ENCODE assay signal across 8 cellular contexts in genomic region chr1:154219511-154219910, GRCh38. TPM values are rescaled to one million over a fixed set of nuclear protein-coding genes. Genes with fewer than 3 reads are reported as not detected.
DNase-seq lines count a peak whose midpoint lies in the region; ATAC-seq and TF ChIP-seq lines count a peak whose summit lies in the region.

No MANE protein-coding gene starts in this region.

- H3K4me1 Mint-ChIP-seq in T-helper 1 cell treated with Interleukin-12 subunit alpha and Interleukin-12 subunit beta and Interleukin-4 antibody, amounts not matched to agents 30 μg/mL and 1 μg/mL, for 36 hours (ENCODE audit: low read depth): peaks cover 48% of the 10 kb centered on the region
- peaks cover 63% of the 10 kb centered on the region for H3K4me1 Mint-ChIP-seq in neural crest cell

- H3K4me3 Mint-ChIP-seq in T-helper 1 cell treated with Interleukin-12 subunit alpha and Interleukin-12 subunit beta and Interleukin-4 antibody, amounts not matched to agents 30 μg/mL and 1 μg/mL, for 36 hours: peak overlapping the region; percentile 96
- peak overlapping the region; percentile 96 for H3K4me3 Mint-ChIP-seq in neural crest cell

- peak overlapping the region; percentile 91 for H3K27ac ChIP-seq in epithelial cell of prostate

- peak overlapping the region; percentile 98 for H3K27ac Mint-ChIP-seq in T-helper 1 cell treated with Interleukin-12 subunit alpha and Interleukin-12 subunit beta and Interleukin-4 antibody, amounts not matched to agents 30 μg/mL and 1 μg/mL, for 36 hours
- peak overlapping the region; percentile 99 for H3K27ac Mint-ChIP-seq in neural crest cell (ENCODE audit: unreplicated experiment)

- H3K9me3 Mint-ChIP-seq in T-helper 1 cell treated with Interleukin-12 subunit alpha and Interleukin-12 subunit beta and Interleukin-4 antibody, amounts not matched to agents 30 μg/mL and 1 μg/mL, for 36 hours: peaks cover 5% of the 10 kb centered on the region
- no peaks in the 10 kb centered on the region for H3K9me3 Mint-ChIP-seq in neural crest cell

- in situ Hi-C loops in GM13976 (cut with MboI; ENCODE audit: low sequenced_read_pairs, unreplicated experiment): no loop called here

- no peak for DNase-seq in T-helper 1 cell
- peak; percentile 26 for DNase-seq in RPMI7951 (ENCODE audit: low read depth)
- DNase-seq in epithelial cell of prostate (ENCODE audit: low read depth, low spot score): no peak
- no peak for DNase-seq in neural crest cell (ENCODE audit: low read depth, low spot score)
- DNase-seq in HuH-7.5 (ENCODE audit: low spot score): no peak
- DNase-seq in GM13976 (ENCODE audit: low spot score): no peak

- peaks cover 47% of the 10 kb centered on the region for H3K36me3 Mint-ChIP-seq in T-helper 1 cell treated with Interleukin-12 subunit alpha and Interleukin-12 subunit beta and Interleukin-4 antibody, amounts not matched to agents 30 μg/mL and 1 μg/mL, for 36 hours (ENCODE audit: low read depth)
- H3K36me3 Mint-ChIP-seq in neural crest cell (ENCODE audit: low read depth): peaks cover 24% of the 10 kb centered on the region

- H3K27me3 Mint-ChIP-seq in T-helper 1 cell treated with Interleukin-12 subunit alpha and Interleukin-12 subunit beta and Interleukin-4 antibody, amounts not matched to agents 30 μg/mL and 1 μg/mL, for 36 hours (ENCODE audit: low read depth): no peaks in the 10 kb centered on the region
- H3K27me3 Mint-ChIP-seq in neural crest cell (ENCODE audit: low read depth): no peaks in the 10 kb centered on the region

- no peak for ATAC-seq in GM18511 (IDR thresholded peaks at IDR 0.05; ENCODE audit: unreplicated experiment)

- no peak for TF ChIP-seq CTCF in neural crest cell (conservative IDR thresholded peaks at IDR 0.05)
- no peak for TF ChIP-seq CTCF in GM13976 (IDR thresholded peaks at IDR 0.05; ENCODE audit: borderline replicate concordance, control extremely low read depth, extremely low read depth, insufficient read depth, missing control alignments)

RNA-seq across cellular contexts. Expression of gene UBAP2L, which starts 1.2 kb away (rescaled TPM):
- 52.8 and 73.8 TPM in 2 replicates for total RNA-seq in RPMI7951 (2014; rRNA removed; shearing (Covaris generic))
- 256 and 258 TPM in 2 replicates for total RNA-seq in neural crest cell

RNA-seq across cellular contexts. Expression of gene CFAP141, which starts 13.4 kb away (rescaled TPM):
- total RNA-seq in RPMI7951 (2014; rRNA removed; shearing (Covaris generic)): not detected in 2 replicates
- not detected in 2 replicates for total RNA-seq in neural crest cell

RNA-seq across cellular contexts. Expression of gene TPM3, which starts 27.6 kb away (rescaled TPM):
- total RNA-seq in RPMI7951 (2014; rRNA removed; shearing (Covaris generic)): 499 and 606 TPM in 2 replicates
- total RNA-seq in neural crest cell: 364 and 373 TPM in 2 replicates

RNA-seq across cellular contexts. Expression of gene HAX1, which starts 52.9 kb away (rescaled TPM):
- total RNA-seq in RPMI7951 (2014; rRNA removed; shearing (Covaris generic)): 107 and 122 TPM in 2 replicates
- 63.4 and 63.7 TPM in 2 replicates for total RNA-seq in neural crest cell
